8 cellular contexts compared by ENCODE assay signal in genomic region chr18:55588876-55589595, GRCh38. TPM values are rescaled to one million over a fixed set of nuclear protein-coding genes. Genes with fewer than 3 reads are reported as not detected.
DNase-seq lines count a peak whose midpoint lies in the region; ATAC-seq and TF ChIP-seq lines count a peak whose summit lies in the region.

No MANE protein-coding gene starts in this region.

- 0 out of 2 replicates have a peak, but pooled peaks cover 4% of the 10 kb centered on the region for H3K36me3 ChIP-seq in HAP-1 (replicated peaks)
- H3K36me3 ChIP-seq in right atrium auricular region, result no peaks in the 10 kb centered on the region

- in situ Hi-C loops in HAP-1 (cut with MboI; ENCODE audit: low sequenced_read_pairs), result loop anchor here (25.0 kb wide), 1 partner anchor 177 kb away; no protein-coding TSS in a partner anchor

- POLR2A ChIA-PET in activated CD8-positive, alpha-beta T cell treated with anti-CD3 and anti-CD28 coated beads, Interleukin-2, amount 10 ng/mL, durations not matched to agents 7 days and 5 days (lab: Charles Lee), result interaction anchor here (0.6 kb wide), 1 partner anchor 87 kb away, joined by 3 read pairs; no protein-coding TSS in a partner anchor

- H3K4me1 Mint-ChIP-seq in activated CD8-positive, alpha-beta T cell treated with anti-CD3 and anti-CD28 coated beads, Interleukin-2, amount 10 ng/mL, durations not matched to agents 7 days and 5 days (ENCODE audit: low read depth), result peaks cover 25% of the 10 kb centered on the region

- H3K4me3 Mint-ChIP-seq in activated CD8-positive, alpha-beta T cell treated with anti-CD3 and anti-CD28 coated beads, Interleukin-2, amount 10 ng/mL, durations not matched to agents 7 days and 5 days, result peak overlapping the region; percentile 70

- H3K27me3 ChIP-seq in HAP-1 (ENCODE audit: low read depth), result no peaks in the 10 kb centered on the region
- H3K27me3 ChIP-seq in right atrium auricular region, result no peaks in the 10 kb centered on the region

- DNase-seq in AG09309 (ENCODE audit: low read depth) (no peak), HAP-1 (ENCODE audit: low spot score in 2 of 2) (peak in 1 of 2 experiments; percentile 34), right atrium auricular region (ENCODE audit: low spot score) (no peak), skeletal muscle cell (ENCODE audit: low read depth) (no peak), SHP77 treated with DMSO at 0.1 percent for 48 hours (lab: John Stamatoyannopoulos, UW) (no peak)
- DNase-seq in activated CD8-positive, alpha-beta T cell treated with anti-CD3 and anti-CD28 coated beads, Interleukin-2, amount 10 ng/mL, durations not matched to agents 7 days and 5 days, result no peak

- H3K4me3 ChIP-seq in AG09309 (ENCODE audit: control insufficient read depth, low read depth, low read length) (peak overlapping the region; percentile 73), HAP-1 (peak overlapping the region; percentile 39), right atrium auricular region (peak overlapping the region; percentile 72 to 77), skeletal muscle cell (ENCODE audit: low read depth, low read length) (peak overlapping the region; percentile 68)

- ATAC-seq in activated CD8-positive, alpha-beta T cell treated with anti-CD3 and anti-CD28 coated beads, Interleukin-2, amount 10 ng/mL, durations not matched to agents 7 days and 5 days, result no peak
- ATAC-seq in HG02759 (IDR thresholded peaks at IDR 0.05; ENCODE audit: unreplicated experiment), result no peak
- no peak for ATAC-seq in GM18511 (IDR thresholded peaks at IDR 0.05; ENCODE audit: unreplicated experiment)

- H3K9me3 ChIP-seq in HAP-1, result no peaks in the 10 kb centered on the region
- no peaks in the 10 kb centered on the region for H3K9me3 ChIP-seq in right atrium auricular region

- peaks cover 4% of the 10 kb centered on the region for H3K36me3 Mint-ChIP-seq in activated CD8-positive, alpha-beta T cell treated with anti-CD3 and anti-CD28 coated beads, Interleukin-2, amount 10 ng/mL, durations not matched to agents 7 days and 5 days (ENCODE audit: low read depth)

- peaks cover 31% of the 10 kb centered on the region for H3K4me1 ChIP-seq in HAP-1
- no peaks in the 10 kb centered on the region for H3K4me1 ChIP-seq in right atrium auricular region

- H3K27ac Mint-ChIP-seq in activated CD8-positive, alpha-beta T cell treated with anti-CD3 and anti-CD28 coated beads, Interleukin-2, amount 10 ng/mL, durations not matched to agents 7 days and 5 days, result no peak overlapping the region

- TF ChIP-seq CTCF in AG09309 (IDR thresholded peaks at IDR 0.05; ENCODE audit: control insufficient read depth, insufficient read depth, low read depth, low read length, missing control alignments), result no peak
- no peak for TF ChIP-seq CTCF in right atrium auricular region (IDR thresholded peaks at IDR 0.05)

- H3K9me3 Mint-ChIP-seq in activated CD8-positive, alpha-beta T cell treated with anti-CD3 and anti-CD28 coated beads, Interleukin-2, amount 10 ng/mL, durations not matched to agents 7 days and 5 days (ENCODE audit: insufficient read depth), result no peaks in the 10 kb centered on the region

- peaks cover 36% of the 10 kb centered on the region for H3K27me3 Mint-ChIP-seq in activated CD8-positive, alpha-beta T cell treated with anti-CD3 and anti-CD28 coated beads, Interleukin-2, amount 10 ng/mL, durations not matched to agents 7 days and 5 days (ENCODE audit: low read depth)

- CTCF ChIA-PET in activated CD8-positive, alpha-beta T cell treated with anti-CD3 and anti-CD28 coated beads, Interleukin-2, amount 10 ng/mL, durations not matched to agents 7 days and 5 days (lab: Charles Lee), result no interaction called here

- H3K27ac ChIP-seq in right atrium auricular region, result peak overlapping the region; percentile 84 to 88

RNA-seq across cellular contexts. Expression of gene TCF4, which starts 1.0 kb away (rescaled TPM):
- under 1 TPM; 0.21 to 0.26 TPM for total RNA-seq in activated CD8-positive, alpha-beta T cell treated with anti-CD3 and anti-CD28 coated beads, Interleukin-2, amount 10 ng/mL, durations not matched to agents 7 days and 5 days
- 10 to 100 TPM; 57.7 to 66.3 TPM for total RNA-seq in right atrium auricular region

Comparison
In these comparisons a context has a peak if more than half of its experiments do, and no peak if none do; other contexts are left out.
1. RNA of gene TCF4, which starts 1.0 kb away (total RNA-seq): 57.7 to 66.3 TPM in right atrium auricular region; 0.21 to 0.26 TPM in activated CD8-positive, alpha-beta T cell treated with anti-CD3 and anti-CD28 coated beads, Interleukin-2, amount 10 ng/mL, durations not matched to agents 7 days and 5 days; every median in the first group is over 10 times any median in the second.
2. Peak in every context shown above with its lines, with median percentiles within 50 percentile points of each other: H3K4me3 ChIP-seq.